Comparison of ENCODE assay signal across 8 cellular contexts in genomic region chr1:5993553-5994510, GRCh38. TPM values are rescaled to one million over a fixed set of nuclear protein-coding genes. Genes with fewer than 3 reads are reported as not detected.
DNase-seq lines count a peak whose midpoint lies in the region; ATAC-seq and TF ChIP-seq lines count a peak whose summit lies in the region.

No MANE protein-coding gene starts in this region.

- peaks cover 5% of the 10 kb centered on the region for H3K36me3 Mint-ChIP-seq in activated T-helper 1 cell treated with anti-CD3 and anti-CD28 coated beads, Interleukin-12 subunit alpha, Interleukin-12 subunit beta, Interleukin-2, Interleukin-4 antibody, amounts not matched to agents 30 ng/mL and 10 ng/mL and 1 ng/mL, durations not matched to agents 14 hours and 24 hours and 36 hours (ENCODE audit: low read depth)
- H3K36me3 Mint-ChIP-seq in stimulated activated naive CD8-positive, alpha-beta T cell treated with anti-CD3 and anti-CD28 coated beads, Interleukin-15, Interleukin-2, amounts not matched to agents 100 ng/mL and 50 ng/mL, for 24 hours (ENCODE audit: low read depth): no peaks in the 10 kb centered on the region

- H3K27ac Mint-ChIP-seq in activated T-helper 1 cell treated with anti-CD3 and anti-CD28 coated beads, Interleukin-12 subunit alpha, Interleukin-12 subunit beta, Interleukin-2, Interleukin-4 antibody, amounts not matched to agents 30 ng/mL and 10 ng/mL and 1 ng/mL, durations not matched to agents 14 hours and 24 hours and 36 hours: peak overlapping the region; percentile 98
- H3K27ac Mint-ChIP-seq in stimulated activated naive CD8-positive, alpha-beta T cell treated with anti-CD3 and anti-CD28 coated beads, Interleukin-15, Interleukin-2, amounts not matched to agents 100 ng/mL and 50 ng/mL, for 24 hours: peak overlapping the region; percentile 91

- ATAC-seq in HG03571 (IDR thresholded peaks at IDR 0.05; ENCODE audit: unreplicated experiment): no peak

- DNase-seq in AG04449 (ENCODE audit: low read depth, low spot score): no peak
- peak; percentile 55 to 62 for DNase-seq in HL-60 (ENCODE audit: low read depth in 1 of 2, low spot score in 1 of 2)
- DNase-seq in activated T-helper 1 cell treated with anti-CD3 and anti-CD28 coated beads, Interleukin-12 subunit alpha, Interleukin-12 subunit beta, Interleukin-2, Interleukin-4 antibody, amounts not matched to agents 30 ng/mL and 10 ng/mL and 1 ng/mL, durations not matched to agents 14 hours and 24 hours and 36 hours (ENCODE audit: low spot score): peak; percentile 12
- DNase-seq in inferior parietal cortex (ENCODE audit: extremely low spot score): no peak
- no peak for DNase-seq in LoVo (ENCODE audit: low spot score)

- CTCF ChIA-PET in AG04449 (lab: Yijun Ruan, JAX): interaction anchor here (1.0 kb wide), 1 partner anchor 187 kb away, joined by 3 read pairs; no protein-coding TSS in a partner anchor

- intact Hi-C loops in activated T-helper 1 cell treated with anti-CD3 and anti-CD28 coated beads, Interleukin-12 subunit alpha, Interleukin-12 subunit beta, Interleukin-2, Interleukin-4 antibody, amounts not matched to agents 30 ng/mL and 10 ng/mL and 1 ng/mL, durations not matched to agents 14 hours and 24 hours and 36 hours (cut with micrococcal nuclease): loop anchor here (1.0 to 10.0 kb wide), 3 partner anchors 399 to 791 kb away; partner anchors contain the start of genes ACOT7, CAMTA1 and KLHL21

- peak overlapping the region; percentile 95 for H3K4me3 Mint-ChIP-seq in activated T-helper 1 cell treated with anti-CD3 and anti-CD28 coated beads, Interleukin-12 subunit alpha, Interleukin-12 subunit beta, Interleukin-2, Interleukin-4 antibody, amounts not matched to agents 30 ng/mL and 10 ng/mL and 1 ng/mL, durations not matched to agents 14 hours and 24 hours and 36 hours
- H3K4me3 Mint-ChIP-seq in stimulated activated naive CD8-positive, alpha-beta T cell treated with anti-CD3 and anti-CD28 coated beads, Interleukin-15, Interleukin-2, amounts not matched to agents 100 ng/mL and 50 ng/mL, for 24 hours: peak overlapping the region; percentile 95

- TF ChIP-seq CTCF in AG04449 (IDR thresholded peaks at IDR 0.05; ENCODE audit: insufficient read depth, low read length, missing control alignments) (no peak), HL-60 (IDR thresholded peaks at IDR 0.05; ENCODE audit: insufficient read depth, low read length) (no peak)

- POLR2A ChIA-PET in AG04449 (lab: Yijun Ruan, JAX): no interaction called here

- no peaks in the 10 kb centered on the region for H3K36me3 ChIP-seq in iPS-18a (ENCODE audit: control insufficient read depth, low read depth, low read length)

- no peaks in the 10 kb centered on the region for H3K9me3 ChIP-seq in iPS-18a (ENCODE audit: control insufficient read depth, low read depth, low read length)

- no peaks in the 10 kb centered on the region for H3K27me3 Mint-ChIP-seq in activated T-helper 1 cell treated with anti-CD3 and anti-CD28 coated beads, Interleukin-12 subunit alpha, Interleukin-12 subunit beta, Interleukin-2, Interleukin-4 antibody, amounts not matched to agents 30 ng/mL and 10 ng/mL and 1 ng/mL, durations not matched to agents 14 hours and 24 hours and 36 hours (ENCODE audit: insufficient read depth)
- H3K27me3 Mint-ChIP-seq in stimulated activated naive CD8-positive, alpha-beta T cell treated with anti-CD3 and anti-CD28 coated beads, Interleukin-15, Interleukin-2, amounts not matched to agents 100 ng/mL and 50 ng/mL, for 24 hours: no peaks in the 10 kb centered on the region

- H3K27me3 ChIP-seq in HL-60 (ENCODE audit: insufficient read depth, poor library complexity, severe bottlenecking): no peaks in the 10 kb centered on the region
- H3K27me3 ChIP-seq in iPS-18a (ENCODE audit: control insufficient read depth, insufficient read depth, low read length): peaks cover 34% of the 10 kb centered on the region

- H3K4me1 Mint-ChIP-seq in activated T-helper 1 cell treated with anti-CD3 and anti-CD28 coated beads, Interleukin-12 subunit alpha, Interleukin-12 subunit beta, Interleukin-2, Interleukin-4 antibody, amounts not matched to agents 30 ng/mL and 10 ng/mL and 1 ng/mL, durations not matched to agents 14 hours and 24 hours and 36 hours (ENCODE audit: low read depth): peaks cover 42% of the 10 kb centered on the region
- peaks cover 21% of the 10 kb centered on the region for H3K4me1 Mint-ChIP-seq in stimulated activated naive CD8-positive, alpha-beta T cell treated with anti-CD3 and anti-CD28 coated beads, Interleukin-15, Interleukin-2, amounts not matched to agents 100 ng/mL and 50 ng/mL, for 24 hours (ENCODE audit: low read depth)

- H3K27ac ChIP-seq in HL-60 (replicated peaks): peak overlapping the region; percentile 58
- no peak overlapping the region for H3K27ac ChIP-seq in iPS-18a (ENCODE audit: low read length)

- no peak overlapping the region for H3K9ac ChIP-seq in iPS-18a (ENCODE audit: low read length)

- H3K9me3 Mint-ChIP-seq in activated T-helper 1 cell treated with anti-CD3 and anti-CD28 coated beads, Interleukin-12 subunit alpha, Interleukin-12 subunit beta, Interleukin-2, Interleukin-4 antibody, amounts not matched to agents 30 ng/mL and 10 ng/mL and 1 ng/mL, durations not matched to agents 14 hours and 24 hours and 36 hours: no peaks in the 10 kb centered on the region
- H3K9me3 Mint-ChIP-seq in stimulated activated naive CD8-positive, alpha-beta T cell treated with anti-CD3 and anti-CD28 coated beads, Interleukin-15, Interleukin-2, amounts not matched to agents 100 ng/mL and 50 ng/mL, for 24 hours: no peaks in the 10 kb centered on the region

- peaks cover 15% of the 10 kb centered on the region for H3K4me1 ChIP-seq in iPS-18a (ENCODE audit: control insufficient read depth, low read depth, low read length)

- H3K4me3 ChIP-seq in AG04449 (ENCODE audit: low read depth, low read length) (peak overlapping the region; percentile 69), HL-60 (replicated peaks; ENCODE audit: insufficient read depth, low read length) (peak overlapping the region; percentile 94), iPS-18a (ENCODE audit: low read length) (peak overlapping the region; percentile 76)

RNA-seq across cellular contexts. Expression of gene NPHP4, which starts 1.6 kb away (rescaled TPM):
- 18.3 and 18.6 TPM in 2 replicates for total RNA-seq in activated T-helper 1 cell treated with anti-CD3 and anti-CD28 coated beads, Interleukin-12 subunit alpha, Interleukin-12 subunit beta, Interleukin-2, Interleukin-4 antibody, amounts not matched to agents 30 ng/mL and 10 ng/mL and 1 ng/mL, durations not matched to agents 14 hours and 24 hours and 36 hours

RNA-seq across cellular contexts. Expression of gene KCNAB2, which starts 51.9 kb away (rescaled TPM):
- total RNA-seq in activated T-helper 1 cell treated with anti-CD3 and anti-CD28 coated beads, Interleukin-12 subunit alpha, Interleukin-12 subunit beta, Interleukin-2, Interleukin-4 antibody, amounts not matched to agents 30 ng/mL and 10 ng/mL and 1 ng/mL, durations not matched to agents 14 hours and 24 hours and 36 hours: 237 and 254 TPM in 2 replicates

Comparison
In these comparisons a context has a peak if more than half of its experiments do, and no peak if none do; other contexts are left out.
1. DNase-seq: peak in HL-60 (2 of 2) and activated T-helper 1 cell treated with anti-CD3 and anti-CD28 coated beads, Interleukin-12 subunit alpha, Interleukin-12 subunit beta, Interleukin-2, Interleukin-4 antibody, amounts not matched to agents 30 ng/mL and 10 ng/mL and 1 ng/mL, durations not matched to agents 14 hours and 24 hours and 36 hours (single experiment); none in AG04449 (single experiment), inferior parietal cortex (single experiment) and LoVo (single experiment).
2. Peak in every context shown above with its lines, with median percentiles within 50 percentile points of each other: H3K4me3 ChIP-seq.